In genomic region chr5:1007681-1008450, GRCh38 we compare ENCODE assay signal across 9 cellular contexts. TPM values are rescaled to one million over a fixed set of nuclear protein-coding genes. Genes with fewer than 3 reads are reported as not detected.
A peak's percentile ranks its signal among the peaks of the same experiment; 100 is the strongest.
DNase-seq lines count a peak whose midpoint lies in the region; ATAC-seq and TF ChIP-seq lines count a peak whose summit lies in the region.
"Had no signal": no experiment of that assay in that cellular context is flagged by ENCODE, and none has a peak within 500 bp of the region (broad histone marks: within the 10 kb centered on the region; RNA-seq: fewer than 3 reads in every experiment).

No MANE protein-coding gene starts in this region.

- no peaks in the 10 kb centered on the region for H3K9me3 Mint-ChIP-seq in CD8-positive, alpha-beta memory T cell

- H3K4me3 Mint-ChIP-seq in CD8-positive, alpha-beta memory T cell: peak overlapping the region in 5 of 7 donors; percentile 40 to 82 (median 71)

- peaks cover 15 to 34% (median 16%) of the 10 kb centered on the region in 3 donors for H3K4me1 Mint-ChIP-seq in CD8-positive, alpha-beta memory T cell

- no peak overlapping the region for H3K27ac ChIP-seq in CD8-positive, alpha-beta memory T cell (ENCODE audit: low read depth, low read length)
- H3K27ac ChIP-seq in KMS-11 (peak overlapping the region; percentile 28), coronary artery (no peak overlapping the region)

- peaks cover 38% of the 10 kb centered on the region for H3K79me2 ChIP-seq in KMS-11 (ENCODE audit: insufficient read depth, low read depth)

- TF ChIP-seq CTCF in KMS-11 (conservative IDR thresholded peaks at IDR 0.05; ENCODE audit: low read depth, low read length) (no peak), coronary artery (IDR thresholded peaks at IDR 0.05) (no peak), omental fat pad (IDR thresholded peaks at IDR 0.05) (no peak)

- H3K9ac ChIP-seq in KMS-11: peak overlapping the region; percentile 68; the same call in 1 of the 2 replicates

- no peaks in the 10 kb centered on the region for H3K36me3 ChIP-seq in CD8-positive, alpha-beta memory T cell (ENCODE audit: insufficient read depth, low read length)
- H3K36me3 ChIP-seq in KMS-11 (ENCODE audit: insufficient read depth): no peaks in the 10 kb centered on the region; the same call in 1 of the 2 replicates

- peak overlapping the region; percentile 68 for H2AFZ ChIP-seq in KMS-11 (ENCODE audit: low read depth)

- peak overlapping the region in 1 of 8 donors; percentile 18 for H3K27ac Mint-ChIP-seq in CD8-positive, alpha-beta memory T cell

- H3K9me3 ChIP-seq in CD8-positive, alpha-beta memory T cell (ENCODE audit: low read length): no peaks in the 10 kb centered on the region
- H3K9me3 ChIP-seq: mucosa of descending colon had no signal

- H3K4me3 ChIP-seq in CD8-positive, alpha-beta memory T cell (ENCODE audit: low read length): no peak overlapping the region
- no peak overlapping the region for H3K4me3 ChIP-seq in KMS-11 (IDR thresholded peaks at IDR 0.05; ENCODE audit: insufficient read depth, low read depth, low read length)
- peak overlapping the region; percentile 76 for H3K4me3 ChIP-seq in coronary artery
- H3K4me3 ChIP-seq: mucosa of descending colon had no signal

- peaks cover 22% of the 10 kb centered on the region for H4K20me1 ChIP-seq in KMS-11 (ENCODE audit: insufficient read depth)

- H3K4me2 ChIP-seq in KMS-11: peak overlapping the region; percentile 81

- H3K36me3 Mint-ChIP-seq in CD8-positive, alpha-beta memory T cell: no peaks in the 10 kb centered on the region

- ATAC-seq in omental fat pad (ENCODE audit: low FRiP score): no peak
- ATAC-seq in HG03460 (IDR thresholded peaks at IDR 0.05; ENCODE audit: unreplicated experiment): no peak
- ATAC-seq in GM19463 (IDR thresholded peaks at IDR 0.05; ENCODE audit: unreplicated experiment): no peak
- ATAC-seq in GM21576 (IDR thresholded peaks at IDR 0.05; ENCODE audit: unreplicated experiment): no peak

- H3K27me3 Mint-ChIP-seq in CD8-positive, alpha-beta memory T cell: peaks cover 32 to 59% of the 10 kb centered on the region in 2 donors

- CTCF ChIA-PET in CD8-positive, alpha-beta memory T cell (lab: Charles Lee): interaction anchor here (1.1 kb wide), 1 partner anchor 44 kb away, joined by 3 read pairs; no protein-coding TSS in a partner anchor

- peaks cover 43% of the 10 kb centered on the region for H3K27me3 ChIP-seq in CD8-positive, alpha-beta memory T cell (ENCODE audit: insufficient read depth, low read length, poor library complexity, severe bottlenecking)
- H3K27me3 ChIP-seq in KMS-11 (ENCODE audit: insufficient read depth, low read depth): no peaks in the 10 kb centered on the region

- H3K4me1 ChIP-seq in CD8-positive, alpha-beta memory T cell (ENCODE audit: insufficient read depth, low read length): peaks cover 23% of the 10 kb centered on the region
- H3K4me1 ChIP-seq in KMS-11 (ENCODE audit: low read depth, poor library complexity, severe bottlenecking): peaks cover 77% of the 10 kb centered on the region

- POLR2A ChIA-PET in CD8-positive, alpha-beta memory T cell (lab: Charles Lee): no interaction called here

- DNase-seq in CD8-positive, alpha-beta memory T cell: peak in 2 of 5 donors; percentile 1 to 36
- DNase-seq in coronary artery (ENCODE audit: low spot score) (no peak), omental fat pad (ENCODE audit: low spot score) (peak; percentile 18)
- DNase-seq: GF-D8 had no signal

RNA-seq across cellular contexts. Expression of gene NKD2, which starts 0.7 kb away (rescaled TPM):
- total RNA-seq in CD8-positive, alpha-beta memory T cell: under 1 TPM; 0.20 to 0.48 TPM
- not detected for polyA plus RNA-seq in CD8-positive, alpha-beta memory T cell
- total RNA-seq in omental fat pad: 1 to 10 TPM; 1.1 to 7.1 (median 1.8) TPM
